Comparison of ENCODE assay signal across 32 cellular contexts in genomic region chr12:101720118-101720517, GRCh38. TPM values are rescaled to one million over a fixed set of nuclear protein-coding genes. Genes with fewer than 3 reads are reported as not detected.
"Had no signal": no experiment of that assay in that cellular context is flagged by ENCODE, and none has a peak within 500 bp of the region (broad histone marks: within the 10 kb centered on the region; RNA-seq: fewer than 3 reads in every experiment).

No MANE protein-coding gene starts in this region.

- H3K9me3 Mint-ChIP-seq: activated B cell treated with CpG ODN at 0.5 μM for 24 hours; activated CD8-positive, alpha-beta T cell treated with anti-CD3 and anti-CD28 coated beads for 36 hours; activated T-cell treated with anti-CD3 and anti-CD28 coated beads, Interleukin-2, amount 50 U/mL, for 4 hours; activated T-helper 17 cell treated with anti-CD3 and anti-CD28 coated beads, Interleukin-2, amount 50 U/mL, for 72 hours; central memory CD8-positive, alpha-beta T cell; dendritic cell treated with granulocyte-macrophage colony-stimulating factor and Interleukin-4, amounts not matched to agents 40 ng/mL and 50 ng/mL, for 4 days; endodermal cell; T-helper 2 cell treated with Interferon-gamma antibody and Interleukin-4, amounts not matched to agents 5 μg/mL and 100 μg/mL, for 36 hours had no signal

- H3K36me3 ChIP-seq: brain microvascular endothelial cell, WERI-Rb-1 had no signal

- ATAC-seq: activated CD4-positive, CD25-positive, alpha-beta regulatory T cell treated with anti-CD3 and anti-CD28 coated beads, Interleukin-2, amount 50 U/mL, for 24 hours; activated CD8-positive, alpha-beta T cell treated with anti-CD3 and anti-CD28 coated beads for 36 hours; activated T-cell treated with anti-CD3 and anti-CD28 coated beads, Interleukin-2, amount 50 U/mL, for 4 hours; activated T-helper 17 cell treated with anti-CD3 and anti-CD28 coated beads, Interleukin-2, amount 50 U/mL, for 72 hours; esophagus mucosa; T-helper 17 cell had no signal

- H3K4me3 Mint-ChIP-seq: activated B cell treated with CpG ODN at 0.5 μM for 24 hours; activated CD8-positive, alpha-beta T cell treated with anti-CD3 and anti-CD28 coated beads for 36 hours; activated naive CD8-positive, alpha-beta T cell; activated T-cell treated with anti-CD3 and anti-CD28 coated beads, Interleukin-2, amount 50 U/mL, for 4 hours; activated T-helper 17 cell treated with anti-CD3 and anti-CD28 coated beads, Interleukin-2, amount 50 U/mL, for 72 hours; central memory CD8-positive, alpha-beta T cell; dendritic cell treated with granulocyte-macrophage colony-stimulating factor and Interleukin-4, amounts not matched to agents 40 ng/mL and 50 ng/mL, for 4 days; endodermal cell; T-helper 17 cell; T-helper 2 cell treated with Interferon-gamma antibody and Interleukin-4, amounts not matched to agents 5 μg/mL and 100 μg/mL, for 36 hours had no signal

- H3K27me3 Mint-ChIP-seq: activated B cell treated with CpG ODN at 0.5 μM for 24 hours; activated CD8-positive, alpha-beta T cell treated with anti-CD3 and anti-CD28 coated beads for 36 hours; activated naive CD8-positive, alpha-beta T cell; central memory CD8-positive, alpha-beta T cell; dendritic cell treated with granulocyte-macrophage colony-stimulating factor and Interleukin-4, amounts not matched to agents 40 ng/mL and 50 ng/mL, for 4 days had no signal

- FAIRE-seq: astrocyte, bronchial epithelial cell had no signal

- H3K4me3 ChIP-seq: coronary artery, dorsolateral prefrontal cortex had no signal

- H3K27ac ChIP-seq: brain microvascular endothelial cell, coronary artery, dorsolateral prefrontal cortex, WERI-Rb-1 had no signal

- DNase-seq: activated B cell treated with CpG ODN at 0.5 μM for 24 hours; activated CD4-positive, alpha-beta T cell treated with anti-CD3 and anti-CD28 coated beads for 48 hours; activated CD4-positive, alpha-beta T cell treated with anti-CD3 and anti-CD28 coated beads, Interleukin-2, amount 50 U/mL, for 1 hour; activated CD4-positive, alpha-beta T cell treated with anti-CD3 and anti-CD28 coated beads, Interleukin-2, amount 50 U/mL, for 48 hours; activated CD8-positive, alpha-beta memory T cell treated with anti-CD3 and anti-CD28 coated beads for 24 hours; activated CD8-positive, alpha-beta T cell treated with anti-CD3 and anti-CD28 coated beads for 36 hours; activated effector memory CD4-positive, alpha-beta T cell treated with Interleukin-2 at 50 U/mL for 16 hours; activated gamma-delta T cell treated with Interleukin-2 at 50 U/mL for 16 hours; activated naive CD4-positive, alpha-beta T cell treated with anti-CD3 and anti-CD28 coated beads, Interleukin-2, amount 50 U/mL, for 16 hours; activated naive CD4-positive, alpha-beta T cell treated with Interleukin-2 at 50 U/mL for 16 hours; activated T-cell treated with anti-CD3 and anti-CD28 coated beads, Interleukin-2, amount 50 U/mL, for 4 hours; amniotic stem cell; anterior cingulate cortex; brain microvascular endothelial cell; dorsolateral prefrontal cortex; effector memory CD4-positive, alpha-beta T cell; endodermal cell; T-helper 1 cell; T-helper 17 cell; T1000; WERI-Rb-1 had no signal

- H3K4me1 Mint-ChIP-seq: activated T-helper 17 cell treated with anti-CD3 and anti-CD28 coated beads, Interleukin-2, amount 50 U/mL, for 72 hours; central memory CD8-positive, alpha-beta T cell; T-helper 17 cell had no signal

- H3K27ac Mint-ChIP-seq: activated B cell treated with CpG ODN at 0.5 μM for 24 hours; activated CD8-positive, alpha-beta T cell treated with anti-CD3 and anti-CD28 coated beads for 36 hours; activated naive CD8-positive, alpha-beta T cell; activated T-helper 17 cell treated with anti-CD3 and anti-CD28 coated beads, Interleukin-2, amount 50 U/mL, for 72 hours; dendritic cell treated with granulocyte-macrophage colony-stimulating factor and Interleukin-4, amounts not matched to agents 40 ng/mL and 50 ng/mL, for 4 days; endodermal cell; T-helper 17 cell; T-helper 2 cell treated with Interferon-gamma antibody and Interleukin-4, amounts not matched to agents 5 μg/mL and 100 μg/mL, for 36 hours had no signal

RNA-seq across cellular contexts. Expression of gene SYCP3, which starts 19.1 kb away (rescaled TPM):
- total RNA-seq: astrocyte, cardiac septum, endodermal cell had no signal
